ENCODE assay signal across 11 cellular contexts in genomic region chr4:47287735-47288134, GRCh38.
A peak's percentile ranks its signal among the peaks of the same experiment; 100 is the strongest.
DNase-seq lines count a peak whose midpoint lies in the region; ATAC-seq and TF ChIP-seq lines count a peak whose summit lies in the region.
"Had no signal": no experiment of that assay in that cellular context is flagged by ENCODE, and none has a peak within 500 bp of the region (broad histone marks: within the 10 kb centered on the region; RNA-seq: fewer than 3 reads in every experiment).

No MANE protein-coding gene starts in this region.

- no peaks in the 10 kb centered on the region for H3K79me1 ChIP-seq in trophoblast cell (ENCODE audit: low read length)

- no peak overlapping the region for H2BK5ac ChIP-seq in trophoblast cell (ENCODE audit: low read depth, low read length, poor library complexity)

- H2BK12ac ChIP-seq in trophoblast cell (ENCODE audit: low read length): no peak overlapping the region

- H3K4me1 ChIP-seq in RWPE2 (ENCODE audit: insufficient read depth, poor library complexity, severe bottlenecking) (no peaks in the 10 kb centered on the region), trophoblast cell (ENCODE audit: control insufficient read depth in 1 of 2, insufficient read depth in 2 of 2, low read length in 2 of 2) (no peaks in the 10 kb centered on the region)

- H3K27me3 ChIP-seq in RWPE2 (ENCODE audit: insufficient read depth, poor library complexity, severe bottlenecking) (no peaks in the 10 kb centered on the region), trophoblast cell (ENCODE audit: insufficient read depth, low read length) (no peaks in the 10 kb centered on the region)

- no peak overlapping the region for H4K91ac ChIP-seq in trophoblast cell (ENCODE audit: low read depth, low read length)

- H3K36me3 ChIP-seq in RWPE2 (ENCODE audit: low read depth) (no peaks in the 10 kb centered on the region), trophoblast cell (ENCODE audit: control insufficient read depth in 1 of 2, insufficient read depth in 2 of 2, low read length in 2 of 2) (no peaks in the 10 kb centered on the region)

- H2AK5ac ChIP-seq in trophoblast cell (ENCODE audit: low read length): no peak overlapping the region

- no peak overlapping the region for H2BK120ac ChIP-seq in trophoblast cell (ENCODE audit: insufficient read depth, low read length, poor library complexity)

- no peak overlapping the region for H3K18ac ChIP-seq in trophoblast cell (ENCODE audit: low read length)

- TF ChIP-seq CTCF in RWPE2 (IDR thresholded peaks at IDR 0.05; ENCODE audit: poor library complexity, severe bottlenecking): no peak
- no peak for TF ChIP-seq CTCF in progenitor cell of endocrine pancreas (IDR thresholded peaks at IDR 0.05; ENCODE audit: unreplicated experiment)

- ATAC-seq in GM18907 (IDR thresholded peaks at IDR 0.05; ENCODE audit: unreplicated experiment): peak; percentile 90
- ATAC-seq in HG02938 (IDR thresholded peaks at IDR 0.05; ENCODE audit: unreplicated experiment): peak; percentile 96
- ATAC-seq in RWPE2 (ENCODE audit: low read depth): peak; percentile 33; the same call in 1 of the 3 replicates

- H4K8ac ChIP-seq in trophoblast cell (ENCODE audit: low read depth, low read length): no peak overlapping the region

- H3K4me3 ChIP-seq in RWPE2 (ENCODE audit: severe bottlenecking): no peak overlapping the region
- no peak overlapping the region for H3K4me3 ChIP-seq in trophoblast cell (ENCODE audit: low read depth, low read length)
- H3K4me3 ChIP-seq: lung, PC-9 had no signal

- H3K9me3 Mint-ChIP-seq in progenitor cell of endocrine pancreas (ENCODE audit: low read depth): peaks cover 4% of the 10 kb centered on the region
- H3K9me3 Mint-ChIP-seq: activated naive CD8-positive, alpha-beta T cell treated with anti-CD3 and anti-CD28 coated beads, Interleukin-2, amount 10 ng/mL, durations not matched to agents 7 days and 5 days had no signal

- H3K27ac ChIP-seq in RWPE2 (ENCODE audit: poor library complexity, severe bottlenecking) (no peak overlapping the region), trophoblast cell (ENCODE audit: low read depth, low read length) (no peak overlapping the region)
- H3K27ac ChIP-seq: PC-9 had no signal

- DNase-seq in RWPE2 (ENCODE audit: low spot score): no peak
- peak; percentile 27 to 52 for DNase-seq in trophoblast cell
- DNase-seq in epidermal melanocyte (ENCODE audit: insufficient read length, low spot score): no peak
- no peak for DNase-seq in progenitor cell of endocrine pancreas (ENCODE audit: low spot score, unreplicated experiment)
- DNase-seq in NCI-H146 treated with DMSO at 0.1 percent for 48 hours (lab: John Stamatoyannopoulos, UW; ENCODE audit: unreplicated experiment): no peak
- DNase-seq in anterior cingulate cortex (lab: John Stamatoyannopoulos, UW): no peak
- DNase-seq: activated naive CD8-positive, alpha-beta T cell treated with anti-CD3 and anti-CD28 coated beads, Interleukin-2, amount 10 ng/mL, durations not matched to agents 7 days and 5 days; PC-9 had no signal

- H3K23ac ChIP-seq in trophoblast cell (ENCODE audit: low read length): no peak overlapping the region

- H3K4me3 Mint-ChIP-seq in progenitor cell of endocrine pancreas (ENCODE audit: low read depth): no peak overlapping the region
- H3K4me3 Mint-ChIP-seq: activated naive CD8-positive, alpha-beta T cell treated with anti-CD3 and anti-CD28 coated beads, Interleukin-2, amount 10 ng/mL, durations not matched to agents 7 days and 5 days had no signal

- H3K9ac ChIP-seq in trophoblast cell (ENCODE audit: low read length): no peak overlapping the region

- no peak overlapping the region for H3K14ac ChIP-seq in trophoblast cell (ENCODE audit: low read length)

- no peaks in the 10 kb centered on the region for H3K36me3 Mint-ChIP-seq in progenitor cell of endocrine pancreas (ENCODE audit: insufficient read depth)
- H3K36me3 Mint-ChIP-seq: activated naive CD8-positive, alpha-beta T cell treated with anti-CD3 and anti-CD28 coated beads, Interleukin-2, amount 10 ng/mL, durations not matched to agents 7 days and 5 days had no signal

- no CpG with 5 or more reads among the region's 2 CpGs for WGBS in trophoblast cell (ENCODE audit: extremely low coverage, insufficient coverage, insufficient read length)

- H3K4me1 Mint-ChIP-seq in progenitor cell of endocrine pancreas (ENCODE audit: low read depth): no peaks in the 10 kb centered on the region
- H3K4me1 Mint-ChIP-seq: activated naive CD8-positive, alpha-beta T cell treated with anti-CD3 and anti-CD28 coated beads, Interleukin-2, amount 10 ng/mL, durations not matched to agents 7 days and 5 days had no signal

- H3K4ac ChIP-seq in trophoblast cell (ENCODE audit: low read depth, low read length): no peak overlapping the region

- H3K79me2 ChIP-seq in trophoblast cell (ENCODE audit: control insufficient read depth, insufficient read depth, low read length, poor library complexity): no peaks in the 10 kb centered on the region

- no peak overlapping the region for H4K12ac ChIP-seq in trophoblast cell (ENCODE audit: low read depth, low read length)

- H2AFZ ChIP-seq in trophoblast cell (ENCODE audit: insufficient read depth, low read length, poor library complexity): no peak overlapping the region
- H2AFZ ChIP-seq: PC-9 had no signal

- no peak overlapping the region for H3K4me2 ChIP-seq in trophoblast cell (ENCODE audit: low read length)
- H3K4me2 ChIP-seq: PC-9 had no signal

- no peaks in the 10 kb centered on the region for H3K27me3 Mint-ChIP-seq in progenitor cell of endocrine pancreas
- H3K27me3 Mint-ChIP-seq: activated naive CD8-positive, alpha-beta T cell treated with anti-CD3 and anti-CD28 coated beads, Interleukin-2, amount 10 ng/mL, durations not matched to agents 7 days and 5 days had no signal

- no peak overlapping the region for H3K27ac Mint-ChIP-seq in progenitor cell of endocrine pancreas
- H3K27ac Mint-ChIP-seq: activated naive CD8-positive, alpha-beta T cell treated with anti-CD3 and anti-CD28 coated beads, Interleukin-2, amount 10 ng/mL, durations not matched to agents 7 days and 5 days had no signal

- H3K9me3 ChIP-seq in RWPE2 (ENCODE audit: severe bottlenecking): no peaks in the 10 kb centered on the region
- H3K9me3 ChIP-seq in trophoblast cell (ENCODE audit: insufficient read depth, low read depth, low read length): no peaks in the 10 kb centered on the region

Comparison
In these comparisons a context has a peak if more than half of its experiments do, and no peak if none do; other contexts are left out.
1. ATAC-seq: peak in every context shown above with its lines; median percentile 96 in HG02938; 90 in GM18907; 33 in RWPE2.
2. DNase-seq: peak in trophoblast cell (2 of 2); none in RWPE2 (single experiment), epidermal melanocyte (single experiment), progenitor cell of endocrine pancreas (single experiment), NCI-H146 treated with DMSO at 0.1 percent for 48 hours (single experiment) and anterior cingulate cortex (0 of 58).